ENCODE assay signal across 1 cellular context in genomic region chr12:48977290-48978281, GRCh38.
A peak's percentile ranks its signal among the peaks of the same experiment; 100 is the strongest.
TF ChIP-seq lines count a peak whose summit lies in the region.

No MANE protein-coding gene starts in this region.

TF ChIP-seq in HCT116, 20 proteins besides CTCF, POLR2A, EP300 and RAD21:
- TF ChIP-seq EZH2 (IDR thresholded peaks at IDR 0.05) (no peak), EGR1 (IDR thresholded peaks at IDR 0.05; ENCODE audit: low read depth) (peak; percentile 73)
